In the genomic region with DNA sequence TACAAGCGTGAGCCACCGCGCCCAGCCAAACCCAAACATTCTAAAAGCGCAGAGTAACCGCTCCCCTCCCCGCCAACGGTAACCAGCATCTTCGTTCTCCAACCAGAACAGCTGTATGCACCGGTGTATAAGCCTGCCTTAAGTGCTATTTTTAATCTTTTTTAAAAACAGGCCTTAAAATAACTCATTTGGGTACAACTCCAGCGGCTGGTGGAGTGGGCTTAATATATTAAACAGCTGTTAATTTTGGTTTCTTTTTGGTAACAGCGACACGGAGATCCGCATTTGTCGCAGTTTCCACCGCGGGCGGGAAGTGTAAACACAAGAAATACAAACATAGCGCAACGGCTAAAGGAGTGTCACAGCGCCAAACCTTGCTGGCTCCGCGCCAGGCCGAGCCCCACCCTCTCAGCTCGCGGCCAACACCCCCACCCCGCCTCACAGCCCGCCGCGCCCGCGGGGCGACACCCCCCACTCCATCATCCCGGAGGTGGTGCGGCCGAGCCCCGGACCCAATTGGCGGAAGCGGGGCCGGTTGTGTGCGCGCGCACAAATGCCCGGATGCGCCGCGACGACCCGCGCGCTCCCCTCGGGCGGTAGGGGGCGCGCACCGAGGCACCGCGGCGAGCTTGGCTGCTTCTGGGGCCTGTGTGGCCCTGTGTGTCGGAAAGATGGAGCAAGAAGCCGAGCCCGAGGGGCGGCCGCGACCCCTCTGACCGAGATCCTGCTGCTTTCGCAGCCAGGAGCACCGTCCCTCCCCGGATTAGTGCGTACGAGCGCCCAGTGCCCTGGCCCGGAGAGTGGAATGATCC, we compare ENCODE assay signal across 8 cellular contexts. TPM values are rescaled to one million over a fixed set of nuclear protein-coding genes. Genes with fewer than 3 reads are reported as not detected.
DNase-seq lines count a peak whose midpoint lies in the region; ATAC-seq, FAIRE-seq and TF ChIP-seq lines count a peak whose summit lies in the region.

A gene (plus strand): TSS at position 602 of the 812 bp plus-strand sequence. CDS start 301 bp downstream, outside the sequence.

- H3K27ac ChIP-seq in pancreas = peak within 1 kb of the TSS; percentile 93 to 99 (median 97)
- peak within 1 kb of the TSS; percentile 99 to 100 (median 99) for H3K27ac ChIP-seq in thyroid gland

- H3K9me3 ChIP-seq in pancreas (no peaks in the 10 kb centered on the region), thyroid gland (no peaks in the 10 kb centered on the region)

- no peaks in the 10 kb centered on the region for H3K27me3 Mint-ChIP-seq in activated naive CD8-positive, alpha-beta T cell
- H3K27me3 Mint-ChIP-seq in glutamatergic neuron (ENCODE audit: unreplicated experiment) = peaks cover 7% of the 10 kb centered on the region

- no peaks in the 10 kb centered on the region for H3K9me3 Mint-ChIP-seq in activated naive CD8-positive, alpha-beta T cell (ENCODE audit: low read depth)
- peaks cover 9% of the 10 kb centered on the region for H3K9me3 Mint-ChIP-seq in glutamatergic neuron (ENCODE audit: unreplicated experiment)

- peak within 1 kb of the TSS; percentile 98 for H3K4me3 Mint-ChIP-seq in activated naive CD8-positive, alpha-beta T cell
- peak within 1 kb of the TSS; percentile 87 for H3K4me3 Mint-ChIP-seq in glutamatergic neuron (ENCODE audit: unreplicated experiment)

- H3K36me3 ChIP-seq in pancreas (peaks cover 0 to 18% (median 5%) of the 10 kb centered on the region in 3 donors), thyroid gland (no peaks in the 10 kb centered on the region)

- H3K4me3 ChIP-seq in pancreas (peak within 1 kb of the TSS; percentile 59 to 97 (median 76)), thyroid gland (replicated peaks in 1 of 3) (peak within 1 kb of the TSS; percentile 71 to 97 (median 91))

- H3K4me1 Mint-ChIP-seq in activated naive CD8-positive, alpha-beta T cell (ENCODE audit: low read depth) = peaks cover 29% of the 10 kb centered on the region
- no peaks in the 10 kb centered on the region for H3K4me1 Mint-ChIP-seq in glutamatergic neuron (ENCODE audit: low read depth, unreplicated experiment)

- no peaks in the 10 kb centered on the region for H3K27me3 ChIP-seq in pancreas
- no peaks in the 10 kb centered on the region for H3K27me3 ChIP-seq in thyroid gland

- peak; percentile 87 for TF ChIP-seq CTCF in GM12874 (IDR thresholded peaks at IDR 0.05; ENCODE audit: insufficient read depth, low read depth, low read length)
- peak; percentile 89 for TF ChIP-seq CTCF in glutamatergic neuron (IDR thresholded peaks at IDR 0.05; ENCODE audit: partially characterized antibody, unreplicated experiment)
- peak; percentile 66 to 91 (median 84) for TF ChIP-seq CTCF in pancreas (IDR thresholded peaks at IDR 0.05)
- peak; percentile 49 to 81 (median 68) for TF ChIP-seq CTCF in thyroid gland (IDR thresholded peaks at IDR 0.05)

- DNase-seq in NCI-H1105 treated with DMSO at 0.1 percent for 48 hours (lab: John Stamatoyannopoulos, UW) (peak; percentile 94), SKM-1 treated with dmso at 0.1 percent for 144 hours (lab: John Stamatoyannopoulos, UW; ENCODE audit: unreplicated experiment) (peak; percentile 63), glutamatergic neuron (peak; percentile 95), pancreas (peak; percentile 96 to 99 (median 98)), thyroid gland (peak; percentile 93 to 95)

- 0% methylated on average over 58 to 72 of the region's 72 CpGs for WGBS in pancreas, 2 donors
- 0 to 1% methylated on average over 20 to 23 of the region's 72 CpGs for WGBS in thyroid gland, 2 donors

- H3K4me1 ChIP-seq in pancreas (peaks cover 4 to 34% (median 15%) of the 10 kb centered on the region in 3 donors), thyroid gland (peaks cover 5 to 6% of the 10 kb centered on the region in 2 donors)

- peak; percentile 43 to 91 for TF ChIP-seq POLR2A in thyroid gland (IDR thresholded peaks at IDR 0.05)

- H3K36me3 Mint-ChIP-seq in activated naive CD8-positive, alpha-beta T cell = peaks cover 8% of the 10 kb centered on the region
- peaks cover 5% of the 10 kb centered on the region for H3K36me3 Mint-ChIP-seq in glutamatergic neuron (ENCODE audit: unreplicated experiment)

- ATAC-seq in HG02759 (IDR thresholded peaks at IDR 0.05; ENCODE audit: unreplicated experiment) (peak; percentile 79), pancreas (peak; percentile 89 to 95 (median 90))

- H3K27ac Mint-ChIP-seq in activated naive CD8-positive, alpha-beta T cell = peak within 1 kb of the TSS; percentile 97
- peak within 1 kb of the TSS; percentile 97 for H3K27ac Mint-ChIP-seq in glutamatergic neuron (ENCODE audit: unreplicated experiment)

- no peak for FAIRE-seq in pancreas (lab: Jason Lieb, UNC)

- intact Hi-C loops in pancreas (cut with DNase I) (no loop called here), thyroid gland (cut with DNase I) (no loop called here)

RNA-seq across cellular contexts. Expression of the gene that starts here (rescaled TPM):
- 84.9 TPM for total RNA-seq in glutamatergic neuron (ENCODE audit: unreplicated experiment)
- 100 to 1,000 TPM in 2 of 6 donors, 10 to 100 TPM in 4; 46.7 to 132 (median 62.4) TPM for total RNA-seq in pancreas
- 10 to 100 TPM; 30.7 to 42.9 TPM for polyA plus RNA-seq in pancreas
- 100 to 1,000 TPM in 2 of 4 donors, 10 to 100 TPM in 2; 56.7 to 124 (median 91.6) TPM for total RNA-seq in thyroid gland

Comparison
In these comparisons a context has a peak if more than half of its experiments do, and no peak if none do; other contexts are left out.
1. Peak in every context shown above with its lines: DNase-seq, ATAC-seq, H3K4me3 ChIP-seq and H3K27ac ChIP-seq.